In the genomic region with DNA sequence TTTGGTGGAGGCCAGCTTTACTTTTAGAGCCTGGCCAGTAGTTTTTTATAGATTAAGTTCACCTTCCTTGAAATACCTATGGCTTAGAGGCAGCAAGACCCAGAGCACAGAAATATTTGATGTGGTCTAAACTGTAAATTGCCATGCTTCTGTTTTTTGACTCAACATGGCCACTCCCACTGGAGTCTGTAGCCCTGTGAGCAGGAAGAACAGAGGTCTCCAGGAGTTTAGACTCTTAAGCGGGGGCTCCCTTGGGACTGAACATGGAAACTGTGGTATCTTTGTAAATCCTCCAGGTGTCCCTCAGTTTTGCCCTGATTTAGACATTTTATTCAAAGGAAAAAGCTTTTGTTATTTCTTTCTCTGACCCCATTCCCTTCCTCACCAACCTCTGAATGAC, we compare ENCODE assay signal across 33 cellular contexts.
A peak's percentile ranks its signal among the peaks of the same experiment; 100 is the strongest.
DNase-seq lines count a peak whose midpoint lies in the region; ATAC-seq and TF ChIP-seq lines count a peak whose summit lies in the region.
"Had no signal": no experiment of that assay in that cellular context is flagged by ENCODE, and none has a peak within 500 bp of the region (broad histone marks: within the 10 kb centered on the region; RNA-seq: fewer than 3 reads in every experiment).

No MANE protein-coding gene starts in this region.

- H3K9me3 ChIP-seq in OCI-LY7 (ENCODE audit: low read length), result no peaks in the 10 kb centered on the region
- H3K9me3 ChIP-seq: BE2C, colonic mucosa, SJSA1, tibial artery, vagina had no signal

- CTCF ChIA-PET in OCI-LY7 (lab: Charles Lee; ENCODE audit: unreplicated experiment), result no interaction called here

- H3K4me1 ChIP-seq in GM23338 (ENCODE audit: insufficient read depth) (peaks cover 17% of the 10 kb centered on the region), OCI-LY7 (ENCODE audit: insufficient read depth, low read length, poor library complexity, severe bottlenecking) (no peaks in the 10 kb centered on the region)
- H3K4me1 ChIP-seq: BE2C, colonic mucosa, SJSA1, tibial artery, vagina had no signal

- H3K36me3 Mint-ChIP-seq in GM23338 (ENCODE audit: low read depth) (peaks cover 10% of the 10 kb centered on the region; the same call in 2 of the 3 replicates), nephron progenitor cell (ENCODE audit: low read depth) (peaks cover 24% of the 10 kb centered on the region)

- no peaks in the 10 kb centered on the region for H3K27me3 ChIP-seq in GM23338 (ENCODE audit: insufficient read depth)
- H3K27me3 ChIP-seq: BE2C, cardiac muscle cell, colonic mucosa, SJSA1, tibial artery, vagina had no signal

- TF ChIP-seq CTCF in GM23338 (conservative IDR thresholded peaks at IDR 0.05; ENCODE audit: low read depth in 2 of 2) (no peak), OCI-LY7 (conservative IDR thresholded peaks at IDR 0.05; ENCODE audit: low read length) (no peak), nephron progenitor cell (IDR thresholded peaks at IDR 0.05) (no peak)

- peaks cover 12% of the 10 kb centered on the region for H3K4me1 Mint-ChIP-seq in GM23338
- H3K4me1 Mint-ChIP-seq in nephron progenitor cell, result peaks cover 31% of the 10 kb centered on the region

- BruUV-seq in OCI-LY7 (replicated peaks; lab: Mats Ljungman, UMichigan), result no TSS peak

- no peak overlapping the region for H3K4me3 ChIP-seq in GM23338
- no peak overlapping the region for H3K4me3 ChIP-seq in OCI-LY7 (ENCODE audit: low read depth, low read length, poor library complexity, severe bottlenecking)
- H3K4me3 ChIP-seq: cardiac muscle cell, colonic mucosa, GM23248, SJSA1, tibial artery, vagina had no signal

- H3K79me2 ChIP-seq in GM23338 (replicated peaks; ENCODE audit: insufficient read depth) (no peaks in the 10 kb centered on the region), OCI-LY7 (ENCODE audit: insufficient read depth, low read depth, low read length) (no peaks in the 10 kb centered on the region)

- POLR2A ChIA-PET in OCI-LY7 (lab: Charles Lee), result interaction anchor here (0.6 to 1.6 kb wide), 3 partner anchors 12 to 594 kb away, joined by 3 to 6 read pairs (median 3); no protein-coding TSS in a partner anchor

- intact Hi-C loops in OCI-LY7 (cut with micrococcal nuclease; ENCODE audit: unreplicated experiment), result no loop called here

- no peak overlapping the region for H3K27ac Mint-ChIP-seq in GM23338
- no peak overlapping the region for H3K27ac Mint-ChIP-seq in nephron progenitor cell
- H3K27ac Mint-ChIP-seq: activated naive CD8-positive, alpha-beta T cell treated with anti-CD3 and anti-CD28 coated beads, Interleukin-2, amount 10 ng/mL, durations not matched to agents 7 days and 5 days; HFFc6; natural killer cell treated with Interleukin-12 subunit alpha and Interleukin-12 subunit beta and Interleukin-15 and Interleukin-18, amount 100 ng/mL, for 72 hours had no signal

- H2AFZ ChIP-seq in GM23338 (no peak overlapping the region), OCI-LY7 (ENCODE audit: low read length) (no peak overlapping the region)
- H2AFZ ChIP-seq: GM23248 had no signal

- no peaks in the 10 kb centered on the region for H3F3A ChIP-seq in GM23338 (replicated peaks; ENCODE audit: low read depth)

- ATAC-seq in GM23338 (no peak), HG03469 (IDR thresholded peaks at IDR 0.05; ENCODE audit: unreplicated experiment) (no peak), HG03378 (IDR thresholded peaks at IDR 0.05; ENCODE audit: unreplicated experiment) (no peak)
- ATAC-seq: left cardiac atrium; natural killer cell treated with Interleukin-12 subunit alpha and Interleukin-12 subunit beta and Interleukin-15 and Interleukin-18, amount 100 ng/mL, for 72 hours had no signal

- peaks cover under 1% of the 10 kb centered on the region; the same call in 1 of the 3 replicates for H3K9me3 Mint-ChIP-seq in GM23338
- peaks cover 17% of the 10 kb centered on the region for H3K9me3 Mint-ChIP-seq in nephron progenitor cell
- H3K9me3 Mint-ChIP-seq: HFFc6, immature natural killer cell had no signal

- H3K27me3 Mint-ChIP-seq in GM23338 (ENCODE audit: insufficient read depth, low read depth, poor library complexity), result peaks cover 4% of the 10 kb centered on the region
- peaks cover 3% of the 10 kb centered on the region for H3K27me3 Mint-ChIP-seq in nephron progenitor cell (ENCODE audit: low read depth, poor library complexity)
- H3K27me3 Mint-ChIP-seq: activated naive CD8-positive, alpha-beta T cell treated with anti-CD3 and anti-CD28 coated beads, Interleukin-2, amount 10 ng/mL, durations not matched to agents 7 days and 5 days; natural killer cell treated with Interleukin-12 subunit alpha and Interleukin-12 subunit beta and Interleukin-15 and Interleukin-18, amount 100 ng/mL, for 72 hours had no signal

- H3K9me2 ChIP-seq in GM23338 (ENCODE audit: insufficient read depth) (0 out of 2 replicates have a peak, but pooled peaks cover 3% of the 10 kb centered on the region), OCI-LY7 (ENCODE audit: insufficient read depth, low read length) (no peaks in the 10 kb centered on the region)

- H4K20me1 ChIP-seq in GM23338 (replicated peaks; ENCODE audit: insufficient read depth) (no peaks in the 10 kb centered on the region), OCI-LY7 (ENCODE audit: insufficient read depth, low read length) (no peaks in the 10 kb centered on the region)

- H3K4me3 Mint-ChIP-seq in GM23338 (no peak overlapping the region), nephron progenitor cell (no peak overlapping the region)
- H3K4me3 Mint-ChIP-seq: activated naive CD8-positive, alpha-beta T cell treated with anti-CD3 and anti-CD28 coated beads, Interleukin-2, amount 10 ng/mL, durations not matched to agents 7 days and 5 days; HFFc6; immature natural killer cell; natural killer cell treated with Interleukin-12 subunit alpha and Interleukin-12 subunit beta and Interleukin-15 and Interleukin-18, amount 100 ng/mL, for 72 hours had no signal

- peak; percentile 17 for DNase-seq in NOMO-1 treated with DMSO at 0.1 percent for 48 hours (lab: John Stamatoyannopoulos, UW; ENCODE audit: unreplicated experiment)
- DNase-seq in NOMO-1 treated with dmso at 0.1 percent for 144 hours (lab: John Stamatoyannopoulos, UW; ENCODE audit: unreplicated experiment), result no peak
- no peak for DNase-seq in GM23338 (ENCODE audit: low spot score)
- peak; percentile 3 for DNase-seq in OCI-LY7 (ENCODE audit: low spot score)
- peak; percentile 3 for DNase-seq in nephron progenitor cell
- DNase-seq in hypothalamus (lab: John Stamatoyannopoulos, UW), result no peak
- DNase-seq: ACHN; activated CD4-positive, alpha-beta T cell treated with anti-CD3 and anti-CD28 coated beads, Interleukin-2, amount 50 U/mL, for 4 hours; activated gamma-delta T cell treated with Interleukin-2 at 50 U/mL for 16 hours; activated naive CD8-positive, alpha-beta T cell treated with anti-CD3 and anti-CD28 coated beads, Interleukin-2, amount 10 ng/mL, durations not matched to agents 7 days and 5 days; activated T-cell treated with anti-CD3 and anti-CD28 coated beads, Interleukin-2, amount 50 U/mL, for 48 hours; BE2C; colonic mucosa; DMS79; effector CD4-positive, alpha-beta T cell; GF-D8; GM23248; HFFc6; immature natural killer cell; KG1; left cardiac atrium; NCI-H2171; NCI-H510A treated with DMSO at 0.1 percent for 48 hours; RPMI8226; stimulated activated CD4-positive, alpha-beta T cell treated with anti-CD3 and anti-CD28 coated beads, Interleukin-4, amount 100 ng/mL, for 4 hours; tibial artery had no signal

- H3K4me2 ChIP-seq in GM23338 (peak overlapping the region; percentile 63; the same call in 1 of the 2 replicates), OCI-LY7 (ENCODE audit: low read length) (no peak overlapping the region)

- H3K27ac ChIP-seq in GM23338 (ENCODE audit: low read depth) (no peak overlapping the region), OCI-LY7 (ENCODE audit: low read depth, low read length, poor library complexity, severe bottlenecking) (no peak overlapping the region)
- H3K27ac ChIP-seq: cardiac muscle cell, colonic mucosa, epithelial cell of prostate, GM23248, SJSA1, tibial artery, vagina had no signal

- H3K36me3 ChIP-seq in GM23338 (ENCODE audit: insufficient read depth) (no peaks in the 10 kb centered on the region; the same call in 1 of the 2 replicates), OCI-LY7 (ENCODE audit: insufficient read depth, low read length) (no peaks in the 10 kb centered on the region; the same call in 1 of the 2 replicates)
- H3K36me3 ChIP-seq: cardiac muscle cell, colonic mucosa, vagina had no signal

TF ChIP-seq in GM23338, 12 proteins besides CTCF, POLR2A, EP300 and RAD21 (continues in another document):
- TF ChIP-seq, protein P1, sequence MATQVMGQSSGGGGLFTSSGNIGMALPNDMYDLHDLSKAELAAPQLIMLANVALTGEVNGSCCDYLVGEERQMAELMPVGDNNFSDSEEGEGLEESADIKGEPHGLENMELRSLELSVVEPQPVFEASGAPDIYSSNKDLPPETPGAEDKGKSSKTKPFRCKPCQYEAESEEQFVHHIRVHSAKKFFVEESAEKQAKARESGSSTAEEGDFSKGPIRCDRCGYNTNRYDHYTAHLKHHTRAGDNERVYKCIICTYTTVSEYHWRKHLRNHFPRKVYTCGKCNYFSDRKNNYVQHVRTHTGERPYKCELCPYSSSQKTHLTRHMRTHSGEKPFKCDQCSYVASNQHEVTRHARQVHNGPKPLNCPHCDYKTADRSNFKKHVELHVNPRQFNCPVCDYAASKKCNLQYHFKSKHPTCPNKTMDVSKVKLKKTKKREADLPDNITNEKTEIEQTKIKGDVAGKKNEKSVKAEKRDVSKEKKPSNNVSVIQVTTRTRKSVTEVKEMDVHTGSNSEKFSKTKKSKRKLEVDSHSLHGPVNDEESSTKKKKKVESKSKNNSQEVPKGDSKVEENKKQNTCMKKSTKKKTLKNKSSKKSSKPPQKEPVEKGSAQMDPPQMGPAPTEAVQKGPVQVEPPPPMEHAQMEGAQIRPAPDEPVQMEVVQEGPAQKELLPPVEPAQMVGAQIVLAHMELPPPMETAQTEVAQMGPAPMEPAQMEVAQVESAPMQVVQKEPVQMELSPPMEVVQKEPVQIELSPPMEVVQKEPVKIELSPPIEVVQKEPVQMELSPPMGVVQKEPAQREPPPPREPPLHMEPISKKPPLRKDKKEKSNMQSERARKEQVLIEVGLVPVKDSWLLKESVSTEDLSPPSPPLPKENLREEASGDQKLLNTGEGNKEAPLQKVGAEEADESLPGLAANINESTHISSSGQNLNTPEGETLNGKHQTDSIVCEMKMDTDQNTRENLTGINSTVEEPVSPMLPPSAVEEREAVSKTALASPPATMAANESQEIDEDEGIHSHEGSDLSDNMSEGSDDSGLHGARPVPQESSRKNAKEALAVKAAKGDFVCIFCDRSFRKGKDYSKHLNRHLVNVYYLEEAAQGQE (IDR thresholded peaks at IDR 0.05; ENCODE audit: unreplicated experiment), result no peak

Comparison
In these comparisons a context has a peak if more than half of its experiments do, and no peak if none do; other contexts are left out.
1. DNase-seq: peak in NOMO-1 treated with DMSO at 0.1 percent for 48 hours (single experiment), OCI-LY7 (single experiment) and nephron progenitor cell (single experiment); none in NOMO-1 treated with dmso at 0.1 percent for 144 hours (single experiment), GM23338 (single experiment) and hypothalamus (0 of 51).